ENCODE assay signal across 18 cellular contexts in the genomic region with DNA sequence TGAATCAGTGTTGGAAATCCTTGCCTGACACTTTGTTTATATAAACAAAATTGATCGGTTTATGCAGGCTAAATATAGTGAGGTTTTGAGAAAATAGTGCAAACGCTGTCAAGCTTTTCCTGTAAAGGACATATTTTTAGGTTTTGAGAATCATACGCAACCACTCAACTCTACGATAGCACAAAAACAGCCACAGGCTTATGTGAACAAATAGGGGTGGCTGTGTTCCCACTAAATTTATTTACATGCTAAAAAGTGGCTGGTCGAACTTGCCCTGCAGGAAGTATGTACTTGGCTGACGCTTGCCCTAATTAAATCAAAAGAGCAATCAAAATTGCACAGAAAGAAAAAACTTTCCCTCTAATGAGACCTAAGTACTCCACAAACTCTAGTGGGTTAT.
DNase-seq lines count a peak whose midpoint lies in the region; ATAC-seq and FAIRE-seq lines count a peak whose summit lies in the region.
"Had no signal": no experiment of that assay in that cellular context is flagged by ENCODE, and none has a peak within 500 bp of the region (broad histone marks: within the 10 kb centered on the region; RNA-seq: fewer than 3 reads in every experiment).

No MANE protein-coding gene starts in this region.

- H3K27me3 Mint-ChIP-seq in T-helper 2 cell treated with Interferon-gamma antibody and Interleukin-4, amounts not matched to agents 5 μg/mL and 100 μg/mL, for 36 hours (ENCODE audit: low read depth) = no peaks in the 10 kb centered on the region
- H3K27me3 Mint-ChIP-seq in activated CD8-positive, alpha-beta T cell treated with anti-CD3 and anti-CD28 coated beads, Interleukin-2, amount 10 ng/mL, durations not matched to agents 7 days and 5 days (ENCODE audit: low read depth) = no peaks in the 10 kb centered on the region
- H3K27me3 Mint-ChIP-seq in naive thymus-derived CD8-positive, alpha-beta T cell = no peaks in the 10 kb centered on the region

- no peak for FAIRE-seq in GM19239 (lab: Jason Lieb, UNC)
- FAIRE-seq: astrocyte, TTC549 had no signal

- peak overlapping the region; percentile 85 for H3K27ac Mint-ChIP-seq in T-helper 2 cell treated with Interferon-gamma antibody and Interleukin-4, amounts not matched to agents 5 μg/mL and 100 μg/mL, for 36 hours
- H3K27ac Mint-ChIP-seq in activated CD8-positive, alpha-beta T cell treated with anti-CD3 and anti-CD28 coated beads, Interleukin-2, amount 10 ng/mL, durations not matched to agents 7 days and 5 days = peak overlapping the region; percentile 90
- H3K27ac Mint-ChIP-seq in naive thymus-derived CD8-positive, alpha-beta T cell = peak overlapping the region; percentile 8 to 93 (median 88)
- H3K27ac Mint-ChIP-seq: activated T-helper 2 cell treated with anti-CD3 and anti-CD28 coated beads, Interferon-gamma antibody, Interleukin-2, Interleukin-4, amounts not matched to agents 10 μg/mL and 5 μg/mL and 100 μg/mL, durations not matched to agents 14 hours and 24 hours and 36 hours had no signal

- no peak for DNase-seq in T-helper 2 cell treated with Interferon-gamma antibody and Interleukin-4, amounts not matched to agents 5 μg/mL and 100 μg/mL, for 36 hours (ENCODE audit: low spot score)
- DNase-seq in T-helper 2 cell = no peak
- DNase-seq in activated CD8-positive, alpha-beta T cell treated with anti-CD3 and anti-CD28 coated beads, Interleukin-2, amount 10 ng/mL, durations not matched to agents 7 days and 5 days = no peak
- no peak for DNase-seq in naive thymus-derived CD8-positive, alpha-beta T cell
- no peak for DNase-seq in stimulated activated CD4-positive, alpha-beta T cell treated with anti-CD3 and anti-CD28 coated beads, Interleukin-1b, Interleukin-23, amount 100 ng/mL, for 48 hours
- DNase-seq in Kasumi-1 (lab: John Stamatoyannopoulos, UW) = no peak
- no peak for DNase-seq in GM19239 (ENCODE audit: insufficient read length, low spot score)
- DNase-seq: ACHN, hypothalamus, NCI-H1930, NCI-H510A treated with DMSO at 0.1 percent for 48 hours, nucleus accumbens, uterus had no signal

- H3K36me3 Mint-ChIP-seq in T-helper 2 cell treated with Interferon-gamma antibody and Interleukin-4, amounts not matched to agents 5 μg/mL and 100 μg/mL, for 36 hours (ENCODE audit: low read depth) = no peaks in the 10 kb centered on the region
- peaks cover 18% of the 10 kb centered on the region for H3K36me3 Mint-ChIP-seq in activated CD8-positive, alpha-beta T cell treated with anti-CD3 and anti-CD28 coated beads, Interleukin-2, amount 10 ng/mL, durations not matched to agents 7 days and 5 days (ENCODE audit: low read depth)
- no peaks in the 10 kb centered on the region for H3K36me3 Mint-ChIP-seq in naive thymus-derived CD8-positive, alpha-beta T cell

- peak; percentile 7 for ATAC-seq in GM18909 (IDR thresholded peaks at IDR 0.05; ENCODE audit: poor library complexity, unreplicated experiment)
- ATAC-seq in activated CD8-positive, alpha-beta T cell treated with anti-CD3 and anti-CD28 coated beads, Interleukin-2, amount 10 ng/mL, durations not matched to agents 7 days and 5 days = no peak
- no peak for ATAC-seq in naive thymus-derived CD8-positive, alpha-beta T cell
- ATAC-seq: right cardiac atrium had no signal

- H3K4me1 Mint-ChIP-seq in T-helper 2 cell treated with Interferon-gamma antibody and Interleukin-4, amounts not matched to agents 5 μg/mL and 100 μg/mL, for 36 hours (ENCODE audit: low read depth) = peaks cover 15% of the 10 kb centered on the region
- peaks cover 34% of the 10 kb centered on the region for H3K4me1 Mint-ChIP-seq in activated CD8-positive, alpha-beta T cell treated with anti-CD3 and anti-CD28 coated beads, Interleukin-2, amount 10 ng/mL, durations not matched to agents 7 days and 5 days (ENCODE audit: low read depth)
- H3K4me1 Mint-ChIP-seq in naive thymus-derived CD8-positive, alpha-beta T cell = peaks cover 15 to 34% (median 30%) of the 10 kb centered on the region in 4 donors

- POLR2A ChIA-PET in activated CD8-positive, alpha-beta T cell treated with anti-CD3 and anti-CD28 coated beads, Interleukin-2, amount 10 ng/mL, durations not matched to agents 7 days and 5 days (lab: Charles Lee) = no interaction called here
- POLR2A ChIA-PET in naive thymus-derived CD8-positive, alpha-beta T cell (lab: Charles Lee) = interaction anchor here (0.6 to 1.4 kb wide), 2 partner anchors 8 to 59 kb away, joined by 3 to 4 read pairs; no protein-coding TSS in a partner anchor

- CTCF ChIA-PET in activated CD8-positive, alpha-beta T cell treated with anti-CD3 and anti-CD28 coated beads, Interleukin-2, amount 10 ng/mL, durations not matched to agents 7 days and 5 days (lab: Charles Lee) = interaction anchor here (1.7 to 1.8 kb wide), 2 partner anchors 9 kb away, joined by 4 to 6 read pairs; no protein-coding TSS in a partner anchor

- no peak overlapping the region for H3K4me3 Mint-ChIP-seq in T-helper 2 cell treated with Interferon-gamma antibody and Interleukin-4, amounts not matched to agents 5 μg/mL and 100 μg/mL, for 36 hours
- H3K4me3 Mint-ChIP-seq in activated CD8-positive, alpha-beta T cell treated with anti-CD3 and anti-CD28 coated beads, Interleukin-2, amount 10 ng/mL, durations not matched to agents 7 days and 5 days = peak overlapping the region; percentile 30
- peak overlapping the region; percentile 31 to 79 (median 68) for H3K4me3 Mint-ChIP-seq in naive thymus-derived CD8-positive, alpha-beta T cell

- H3K9me3 Mint-ChIP-seq in T-helper 2 cell treated with Interferon-gamma antibody and Interleukin-4, amounts not matched to agents 5 μg/mL and 100 μg/mL, for 36 hours = peaks cover 12% of the 10 kb centered on the region
- H3K9me3 Mint-ChIP-seq in activated CD8-positive, alpha-beta T cell treated with anti-CD3 and anti-CD28 coated beads, Interleukin-2, amount 10 ng/mL, durations not matched to agents 7 days and 5 days (ENCODE audit: insufficient read depth) = peaks cover 8% of the 10 kb centered on the region
- peaks cover 0 to 8% (median 0%) of the 10 kb centered on the region in 9 donors for H3K9me3 Mint-ChIP-seq in naive thymus-derived CD8-positive, alpha-beta T cell
